Comparison of ENCODE assay signal across 22 cellular contexts in genomic region chr5:125251703-125252102, GRCh38.
"Had no signal": no experiment of that assay in that cellular context is flagged by ENCODE, and none has a peak within 500 bp of the region (broad histone marks: within the 10 kb centered on the region; RNA-seq: fewer than 3 reads in every experiment).

No MANE protein-coding gene starts in this region.

- H3K9ac ChIP-seq: KMS-11, SK-N-SH had no signal

- DNase-seq: Kasumi-1, MM.1S, NCI-H1092 treated with DMSO at 0.1 percent for 48 hours, NCI-H1436, NCI-H1694, NCI-H187 treated with DMSO at 0.1 percent for 48 hours, NCI-H2029 treated with DMSO at 0.1 percent for 48 hours, NCI-H2171 treated with DMSO at 0.1 percent for 48 hours, NCI-H446, NCI-H510A, NCI-H524 treated with DMSO at 0.1 percent for 48 hours, NCI-H69, NCI-H774, Right ventricle myocardium superior, RPMI8226, SIG-M5, SK-N-SH, SW 1271 had no signal

- H3K36me3 ChIP-seq: SJSA1 had no signal

- H3K4me2 ChIP-seq: KMS-11, SK-N-SH had no signal

- ATAC-seq: K562 had no signal

- H3K27me3 ChIP-seq: SJSA1 had no signal

- H3K4me3 ChIP-seq: K562, SJSA1 had no signal

- H3K4me1 ChIP-seq: SJSA1 had no signal

- H3K27ac ChIP-seq: HL-60, KMS-11, SJSA1 had no signal
